In genomic region chr2:234203135-234203984, GRCh38 we compare ENCODE assay signal across 10 cellular contexts.
A peak's percentile ranks its signal among the peaks of the same experiment; 100 is the strongest.
DNase-seq lines count a peak whose midpoint lies in the region; ATAC-seq and TF ChIP-seq lines count a peak whose summit lies in the region.
"Had no signal": no experiment of that assay in that cellular context is flagged by ENCODE, and none has a peak within 500 bp of the region (broad histone marks: within the 10 kb centered on the region; RNA-seq: fewer than 3 reads in every experiment).

No MANE protein-coding gene starts in this region.

- no peaks in the 10 kb centered on the region for H3K36me3 Mint-ChIP-seq in MCF 10A (ENCODE audit: insufficient read depth, unreplicated experiment)

- H3K4me3 ChIP-seq in mesodermal cell (ENCODE audit: extremely low read depth, insufficient read depth, low read length, poor library complexity, severe bottlenecking): no peak overlapping the region
- H3K4me3 ChIP-seq: SK-N-MC had no signal

- peaks cover 8% of the 10 kb centered on the region for H3K4me1 ChIP-seq in mesodermal cell (ENCODE audit: control insufficient read depth, insufficient read depth, low read length, poor library complexity, severe bottlenecking)

- H3K36me3 ChIP-seq in mesodermal cell (ENCODE audit: control insufficient read depth, insufficient read depth, low read length): no peaks in the 10 kb centered on the region

- ATAC-seq in GM18873 (IDR thresholded peaks at IDR 0.05; ENCODE audit: low FRiP score, unreplicated experiment): no peak

- DNase-seq in AG08396 (ENCODE audit: low spot score) (peak; percentile 75), HK-2 (ENCODE audit: unreplicated experiment) (peak; percentile 59), MCF 10A (ENCODE audit: unreplicated experiment) (peak; percentile 96), retina (no peak), CD1c-positive myeloid dendritic cell (ENCODE audit: extremely low spot score) (no peak)
- DNase-seq in central memory CD4-positive, alpha-beta T cell: no peak

- CTCF ChIA-PET in MCF 10A (lab: Yijun Ruan, JAX): interaction anchor here (0.6 to 1.4 kb wide), 5 partner anchors 12 to 299 kb away, joined by 3 to 5 read pairs (median 4); no protein-coding TSS in a partner anchor

- H3K27ac ChIP-seq in mesodermal cell (ENCODE audit: low read depth, low read length, severe bottlenecking): peak overlapping the region; percentile 87
- H3K27ac ChIP-seq: SK-N-MC had no signal

- H3K4me1 Mint-ChIP-seq in MCF 10A (ENCODE audit: insufficient read depth, unreplicated experiment): peaks cover 7% of the 10 kb centered on the region

- no peaks in the 10 kb centered on the region for H3K9me3 Mint-ChIP-seq in MCF 10A (ENCODE audit: unreplicated experiment)
- H3K9me3 Mint-ChIP-seq: neural crest cell had no signal

- TF ChIP-seq CTCF in MCF 10A (IDR thresholded peaks at IDR 0.05; ENCODE audit: unreplicated experiment): no peak

- peaks cover 6% of the 10 kb centered on the region for H3K27me3 Mint-ChIP-seq in MCF 10A (ENCODE audit: insufficient read depth, unreplicated experiment)

- WGBS in mesodermal cell (ENCODE audit: insufficient coverage in 2 of 2), 2 experiments: 84 to 93% methylated on average over 7 to 9 of the region's 12 CpGs

- peak overlapping the region; percentile 78 for H3K27ac Mint-ChIP-seq in MCF 10A (ENCODE audit: low read depth, unreplicated experiment)

- no peaks in the 10 kb centered on the region for H3K9me3 ChIP-seq in mesodermal cell (ENCODE audit: control insufficient read depth, low read length)

- no TSS peak for BruUV-seq in MCF 10A (replicated peaks; lab: Mats Ljungman, UMichigan)

- POLR2A ChIA-PET in MCF 10A (lab: Yijun Ruan, JAX): interaction anchor here (0.5 to 2.1 kb wide), 16 partner anchors 10 to 291 kb away, joined by 3 to 11 read pairs (median 4); no protein-coding TSS in a partner anchor

- intact Hi-C loops in MCF 10A (cut with micrococcal nuclease): loop anchor here (1.0 to 2.0 kb wide), 2 partner anchors 55 to 69 kb away; no protein-coding TSS in a partner anchor

- peak overlapping the region; percentile 61 for H3K4me3 Mint-ChIP-seq in MCF 10A (ENCODE audit: unreplicated experiment)
- H3K4me3 Mint-ChIP-seq: neural crest cell had no signal

Comparison
In these comparisons a context has a peak if more than half of its experiments do, and no peak if none do; other contexts are left out.
1. DNase-seq: peak in AG08396 (single experiment), HK-2 (single experiment) and MCF 10A (single experiment); none in central memory CD4-positive, alpha-beta T cell (single experiment), retina (single experiment) and CD1c-positive myeloid dendritic cell (single experiment).